In the genomic region with DNA sequence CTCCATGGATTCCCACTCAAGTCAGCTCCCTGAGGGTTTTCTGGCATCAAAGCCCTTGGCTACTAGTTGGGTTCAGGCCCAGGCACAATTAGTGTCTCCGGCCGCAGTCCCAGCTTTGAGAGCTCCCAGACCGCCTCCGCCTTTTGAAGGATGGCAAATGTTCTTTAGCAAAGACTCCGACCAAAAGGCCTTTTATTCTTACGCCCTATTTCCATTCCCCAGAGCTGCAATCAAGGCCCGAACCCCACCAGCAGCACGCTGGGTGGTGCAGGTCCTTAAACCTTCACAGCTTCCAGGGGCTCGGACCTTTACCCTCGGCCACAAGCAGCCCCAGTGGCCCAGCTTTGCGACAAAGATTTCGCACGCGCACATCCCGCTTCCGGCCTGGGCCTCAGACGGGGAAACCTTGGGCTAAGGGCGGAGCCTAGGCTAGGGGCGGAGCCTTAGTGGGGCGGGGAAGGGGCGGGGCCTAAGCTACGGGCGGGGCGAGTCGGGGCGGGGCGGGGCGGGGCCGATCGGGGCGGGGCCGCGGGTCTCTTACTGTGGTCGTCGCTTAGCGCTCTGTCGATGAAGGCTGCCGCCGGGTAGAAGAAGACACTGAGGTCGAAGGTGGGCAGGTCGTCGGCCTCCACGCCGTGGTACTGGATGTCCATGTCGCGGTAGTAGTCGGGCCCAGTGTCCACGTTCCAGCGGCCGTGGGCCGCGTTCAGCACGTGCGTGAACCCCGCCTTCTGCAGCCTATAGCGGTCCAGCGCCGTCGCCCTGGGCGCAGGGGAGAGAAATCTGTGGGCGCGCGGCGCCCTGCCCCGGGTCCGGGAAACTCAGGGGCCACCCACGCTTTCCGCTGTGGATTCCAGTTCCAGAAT, we compare ENCODE assay signal across 9 cellular contexts.
A peak's percentile ranks its signal among the peaks of the same experiment; 100 is the strongest.
DNase-seq lines count a peak whose midpoint lies in the region; ATAC-seq and TF ChIP-seq lines count a peak whose summit lies in the region.
"Had no signal": no experiment of that assay in that cellular context is flagged by ENCODE, and none has a peak within 500 bp of the region (broad histone marks: within the 10 kb centered on the region; RNA-seq: fewer than 3 reads in every experiment).

No MANE protein-coding gene starts in this region.

- no peaks in the 10 kb centered on the region for H3K27me3 ChIP-seq in thoracic aorta (replicated peaks; ENCODE audit: insufficient read depth)

- peak overlapping the region; percentile 28 for H3K4me3 ChIP-seq in thoracic aorta
- H3K4me3 ChIP-seq: A549 had no signal

- peak overlapping the region; percentile 48 for H3K4me3 Mint-ChIP-seq in activated naive CD4-positive, alpha-beta T cell treated with anti-CD3 and anti-CD28 coated beads, Interleukin-2, amount 10 ng/mL, durations not matched to agents 7 days and 5 days
- H3K4me3 Mint-ChIP-seq in naive B cell (peak overlapping the region in 6 of 8 donors; percentile 56 to 73 (median 68)), nephron progenitor cell (no peak overlapping the region)

- H3K36me3 ChIP-seq in thoracic aorta = no peaks in the 10 kb centered on the region

- H3K9me3 Mint-ChIP-seq in activated naive CD4-positive, alpha-beta T cell treated with anti-CD3 and anti-CD28 coated beads, Interleukin-2, amount 10 ng/mL, durations not matched to agents 7 days and 5 days = no peaks in the 10 kb centered on the region
- H3K9me3 Mint-ChIP-seq in naive B cell (peaks cover 0 to 4% (median 0%) of the 10 kb centered on the region in 7 donors), nephron progenitor cell (peaks cover 5% of the 10 kb centered on the region)

- peaks cover 17% of the 10 kb centered on the region for H3K4me1 Mint-ChIP-seq in activated naive CD4-positive, alpha-beta T cell treated with anti-CD3 and anti-CD28 coated beads, Interleukin-2, amount 10 ng/mL, durations not matched to agents 7 days and 5 days
- H3K4me1 Mint-ChIP-seq in naive B cell = peaks cover 0 to 7% (median 3%) of the 10 kb centered on the region in 3 donors
- peaks cover 16% of the 10 kb centered on the region for H3K4me1 Mint-ChIP-seq in nephron progenitor cell

- H3K27ac Mint-ChIP-seq in activated naive CD4-positive, alpha-beta T cell treated with anti-CD3 and anti-CD28 coated beads, Interleukin-2, amount 10 ng/mL, durations not matched to agents 7 days and 5 days = no peak overlapping the region
- H3K27ac Mint-ChIP-seq in naive B cell (peak overlapping the region in 1 of 6 donors; percentile 34), nephron progenitor cell (no peak overlapping the region)

- DNase-seq in activated gamma-delta T cell treated with Interleukin-2 at 50 U/mL for 16 hours (peak; percentile 26), activated gamma-delta T cell (lab: John Stamatoyannopoulos, UW) (no peak), naive B cell (no peak), thoracic aorta (ENCODE audit: low spot score) (no peak), NCI-H1417 (lab: John Stamatoyannopoulos, UW) (no peak), SW 1271 (lab: John Stamatoyannopoulos, UW) (no peak), nephron progenitor cell (no peak)
- peak; percentile 45 for DNase-seq in activated naive CD4-positive, alpha-beta T cell treated with anti-CD3 and anti-CD28 coated beads, Interleukin-2, amount 10 ng/mL, durations not matched to agents 7 days and 5 days

- ATAC-seq in naive B cell (ENCODE audit: low read depth in 2 of 2) = peak; percentile 52 to 66
- no peak for ATAC-seq in thoracic aorta (ENCODE audit: insufficient number of reproducible peaks, low FRiP score, low read depth)

- TF ChIP-seq CTCF in thoracic aorta (IDR thresholded peaks at IDR 0.05) (no peak), nephron progenitor cell (IDR thresholded peaks at IDR 0.05) (no peak)

- peaks cover 0 to 4% of the 10 kb centered on the region in 2 donors for H3K4me1 ChIP-seq in thoracic aorta (ENCODE audit: control insufficient read depth in 1 of 2, low read depth in 2 of 2)

- no peaks in the 10 kb centered on the region for H3K36me3 Mint-ChIP-seq in activated naive CD4-positive, alpha-beta T cell treated with anti-CD3 and anti-CD28 coated beads, Interleukin-2, amount 10 ng/mL, durations not matched to agents 7 days and 5 days
- H3K36me3 Mint-ChIP-seq in naive B cell = no peaks in the 10 kb centered on the region
- H3K36me3 Mint-ChIP-seq in nephron progenitor cell (ENCODE audit: low read depth) = no peaks in the 10 kb centered on the region

- H3K27ac ChIP-seq in thoracic aorta = no peak overlapping the region
- H3K27ac ChIP-seq: A549 had no signal

- CTCF ChIA-PET in activated naive CD4-positive, alpha-beta T cell treated with anti-CD3 and anti-CD28 coated beads, Interleukin-2, amount 10 ng/mL, durations not matched to agents 7 days and 5 days (lab: Charles Lee) = interaction anchor here (0.6 to 1.4 kb wide), 5 partner anchors 20 to 218 kb away, joined by 3 to 5 read pairs (median 3); a partner anchor contains a TSS

- H3K27me3 Mint-ChIP-seq in activated naive CD4-positive, alpha-beta T cell treated with anti-CD3 and anti-CD28 coated beads, Interleukin-2, amount 10 ng/mL, durations not matched to agents 7 days and 5 days = peaks cover 5% of the 10 kb centered on the region
- H3K27me3 Mint-ChIP-seq in naive B cell = peaks cover 4 to 24% (median 18%) of the 10 kb centered on the region in 3 donors
- peaks cover 9% of the 10 kb centered on the region for H3K27me3 Mint-ChIP-seq in nephron progenitor cell (ENCODE audit: low read depth, poor library complexity)

- no peaks in the 10 kb centered on the region for H3K9me3 ChIP-seq in thoracic aorta
- H3K9me3 ChIP-seq: A549 had no signal

Comparison
In these comparisons a context has a peak if more than half of its experiments do, and no peak if none do; other contexts are left out.
1. DNase-seq: peak in activated gamma-delta T cell treated with Interleukin-2 at 50 U/mL for 16 hours (single experiment) and activated naive CD4-positive, alpha-beta T cell treated with anti-CD3 and anti-CD28 coated beads, Interleukin-2, amount 10 ng/mL, durations not matched to agents 7 days and 5 days (single experiment); none in activated gamma-delta T cell (single experiment), naive B cell (single experiment), thoracic aorta (single experiment), NCI-H1417 (0 of 3), SW 1271 (0 of 2) and nephron progenitor cell (single experiment).